29 cellular contexts compared by ENCODE assay signal in genomic region chr16:89555265-89555664, GRCh38. TPM values are rescaled to one million over a fixed set of nuclear protein-coding genes. Genes with fewer than 3 reads are reported as not detected.
"Had no signal": no experiment of that assay in that cellular context is flagged by ENCODE, and none has a peak within 500 bp of the region (broad histone marks: within the 10 kb centered on the region; RNA-seq: fewer than 3 reads in every experiment).

No MANE protein-coding gene starts in this region.

- H3K27ac ChIP-seq: brain microvascular endothelial cell had no signal

- H3K27me3 Mint-ChIP-seq: activated CD4-positive, alpha-beta memory T cell treated with anti-CD3 and anti-CD28 coated beads for 36 hours; activated CD4-positive, alpha-beta T cell treated with anti-CD3 and anti-CD28 coated beads for 36 hours; activated CD4-positive, alpha-beta T cell treated with anti-CD3 and anti-CD28 coated beads, Interleukin-2, amount 10 ng/mL, durations not matched to agents 24 days and 14 days; activated CD8-positive, alpha-beta memory T cell treated with anti-CD3 and anti-CD28 coated beads, Interleukin-2, amount 10 ng/mL, durations not matched to agents 7 days and 5 days; activated naive CD4-positive, alpha-beta T cell treated with anti-CD3 and anti-CD28 coated beads, Interleukin-2, amount 50 U/mL, for 24 hours; central memory CD8-positive, alpha-beta T cell; T-cell had no signal

- H3K27me3 ChIP-seq: brain microvascular endothelial cell had no signal

- H3K27ac Mint-ChIP-seq: activated CD4-positive, alpha-beta memory T cell treated with anti-CD3 and anti-CD28 coated beads for 36 hours; activated CD4-positive, alpha-beta T cell treated with anti-CD3 and anti-CD28 coated beads for 36 hours; activated CD8-positive, alpha-beta memory T cell treated with anti-CD3 and anti-CD28 coated beads, Interleukin-2, amount 10 ng/mL, durations not matched to agents 7 days and 5 days; activated naive CD4-positive, alpha-beta T cell treated with anti-CD3 and anti-CD28 coated beads for 36 hours; activated naive CD4-positive, alpha-beta T cell treated with anti-CD3 and anti-CD28 coated beads, Interleukin-2, amount 50 U/mL, for 24 hours; activated T-helper 1 cell treated with anti-CD3 and anti-CD28 coated beads, Interleukin-12 subunit alpha, Interleukin-12 subunit beta, Interleukin-2, Interleukin-4 antibody, amounts not matched to agents 30 ng/mL and 10 ng/mL and 1 ng/mL, durations not matched to agents 14 hours and 24 hours and 36 hours; activated T-helper 2 cell treated with anti-CD3 and anti-CD28 coated beads, Interferon-gamma antibody, Interleukin-2, Interleukin-4, amounts not matched to agents 10 μg/mL and 5 μg/mL and 100 μg/mL, durations not matched to agents 14 hours and 24 hours and 36 hours; T-cell had no signal

- H3K36me3 Mint-ChIP-seq: activated naive CD4-positive, alpha-beta T cell treated with anti-CD3 and anti-CD28 coated beads, Interleukin-2, amount 50 U/mL, for 24 hours had no signal

- DNase-seq: activated CD4-positive, alpha-beta memory T cell treated with anti-CD3 and anti-CD28 coated beads for 36 hours; activated CD4-positive, alpha-beta T cell treated with anti-CD3 and anti-CD28 coated beads for 36 hours; activated CD4-positive, alpha-beta T cell treated with anti-CD3 and anti-CD28 coated beads, Interleukin-2, amount 10 ng/mL, durations not matched to agents 24 days and 14 days; activated CD4-positive, CD25-positive, alpha-beta regulatory T cell; activated CD4-positive, CD25-positive, alpha-beta regulatory T cell treated with anti-CD3 and anti-CD28 coated beads, Interleukin-2, amount 50 U/mL, for 72 hours; activated CD8-positive, alpha-beta memory T cell treated with anti-CD3 and anti-CD28 coated beads, Interleukin-2, amount 10 ng/mL, durations not matched to agents 7 days and 5 days; activated CD8-positive, alpha-beta memory T cell treated with anti-CD3 and anti-CD28 coated beads, Interleukin-2, amount 50 U/mL, for 4 hours; activated CD8-positive, alpha-beta T cell treated with anti-CD3 and anti-CD28 coated beads, Interleukin-2, amount 10 ng/mL, durations not matched to agents 7 days and 5 days; activated effector memory CD4-positive, alpha-beta T cell treated with anti-CD3 and anti-CD28 coated beads, Interleukin-2, amount 50 U/mL, for 16 hours; activated naive CD4-positive, alpha-beta T cell treated with anti-CD3 and anti-CD28 coated beads for 36 hours; activated T-cell treated with anti-CD3 and anti-CD28 coated beads, Interleukin-2, amount 50 U/mL, for 1 hour; activated T-cell treated with anti-CD3 and anti-CD28 coated beads, Interleukin-2, amount 50 U/mL, for 48 hours; amniotic stem cell; anterior cingulate cortex; brain microvascular endothelial cell; cortex of kidney; effector CD8-positive, alpha-beta T cell; foreskin fibroblast; head of caudate nucleus; SW 1271; T-cell; T-helper 2 cell had no signal

- H3K4me3 Mint-ChIP-seq: activated CD4-positive, alpha-beta memory T cell treated with anti-CD3 and anti-CD28 coated beads for 36 hours; activated CD4-positive, alpha-beta T cell treated with anti-CD3 and anti-CD28 coated beads for 36 hours; activated CD4-positive, alpha-beta T cell treated with anti-CD3 and anti-CD28 coated beads, Interleukin-2, amount 10 ng/mL, durations not matched to agents 24 days and 14 days; activated CD8-positive, alpha-beta memory T cell treated with anti-CD3 and anti-CD28 coated beads, Interleukin-2, amount 10 ng/mL, durations not matched to agents 7 days and 5 days; activated CD8-positive, alpha-beta T cell treated with anti-CD3 and anti-CD28 coated beads, Interleukin-2, amount 10 ng/mL, durations not matched to agents 7 days and 5 days; activated naive CD4-positive, alpha-beta T cell treated with anti-CD3 and anti-CD28 coated beads for 36 hours; activated naive CD4-positive, alpha-beta T cell treated with anti-CD3 and anti-CD28 coated beads, Interleukin-2, amount 50 U/mL, for 24 hours; activated T-helper 1 cell treated with anti-CD3 and anti-CD28 coated beads, Interleukin-12 subunit alpha, Interleukin-12 subunit beta, Interleukin-2, Interleukin-4 antibody, amounts not matched to agents 30 ng/mL and 10 ng/mL and 1 ng/mL, durations not matched to agents 14 hours and 24 hours and 36 hours; central memory CD8-positive, alpha-beta T cell; T-cell had no signal

- H3K9me3 Mint-ChIP-seq: activated CD4-positive, alpha-beta memory T cell treated with anti-CD3 and anti-CD28 coated beads for 36 hours; activated CD4-positive, alpha-beta T cell treated with anti-CD3 and anti-CD28 coated beads, Interleukin-2, amount 10 ng/mL, durations not matched to agents 24 days and 14 days; activated naive CD4-positive, alpha-beta T cell treated with anti-CD3 and anti-CD28 coated beads for 36 hours; activated naive CD4-positive, alpha-beta T cell treated with anti-CD3 and anti-CD28 coated beads, Interleukin-2, amount 50 U/mL, for 24 hours; activated T-helper 1 cell treated with anti-CD3 and anti-CD28 coated beads, Interleukin-12 subunit alpha, Interleukin-12 subunit beta, Interleukin-2, Interleukin-4 antibody, amounts not matched to agents 30 ng/mL and 10 ng/mL and 1 ng/mL, durations not matched to agents 14 hours and 24 hours and 36 hours; activated T-helper 2 cell treated with anti-CD3 and anti-CD28 coated beads, Interferon-gamma antibody, Interleukin-2, Interleukin-4, amounts not matched to agents 10 μg/mL and 5 μg/mL and 100 μg/mL, durations not matched to agents 14 hours and 24 hours and 36 hours; central memory CD8-positive, alpha-beta T cell; T-cell had no signal

- ATAC-seq: activated CD4-positive, alpha-beta T cell treated with anti-CD3 and anti-CD28 coated beads for 36 hours; activated CD8-positive, alpha-beta memory T cell treated with anti-CD3 and anti-CD28 coated beads, Interleukin-2, amount 10 ng/mL, durations not matched to agents 7 days and 5 days; activated CD8-positive, alpha-beta T cell treated with anti-CD3 and anti-CD28 coated beads, Interleukin-2, amount 10 ng/mL, durations not matched to agents 7 days and 5 days; esophagus mucosa; T-cell had no signal

RNA-seq across cellular contexts. Expression of gene CPNE7, which starts 20.3 kb away (rescaled TPM):
- total RNA-seq: cardiac septum had no signal

RNA-seq across cellular contexts. Expression of gene DPEP1, which starts 58.2 kb away (rescaled TPM):
- total RNA-seq: activated CD4-positive, alpha-beta memory T cell treated with anti-CD3 and anti-CD28 coated beads for 36 hours; activated CD4-positive, alpha-beta T cell treated with anti-CD3 and anti-CD28 coated beads for 36 hours; activated CD4-positive, alpha-beta T cell treated with anti-CD3 and anti-CD28 coated beads, Interleukin-2, amount 10 ng/mL, durations not matched to agents 24 days and 14 days; activated CD8-positive, alpha-beta memory T cell treated with anti-CD3 and anti-CD28 coated beads for 36 hours; activated CD8-positive, alpha-beta memory T cell treated with anti-CD3 and anti-CD28 coated beads, Interleukin-2, amount 10 ng/mL, durations not matched to agents 7 days and 5 days; activated CD8-positive, alpha-beta T cell treated with anti-CD3 and anti-CD28 coated beads, Interleukin-2, amount 10 ng/mL, durations not matched to agents 7 days and 5 days; activated naive CD4-positive, alpha-beta T cell treated with anti-CD3 and anti-CD28 coated beads for 36 hours; activated T-helper 1 cell treated with anti-CD3 and anti-CD28 coated beads, Interleukin-12 subunit alpha, Interleukin-12 subunit beta, Interleukin-2, Interleukin-4 antibody, amounts not matched to agents 30 ng/mL and 10 ng/mL and 1 ng/mL, durations not matched to agents 14 hours and 24 hours and 36 hours; activated T-helper 2 cell treated with anti-CD3 and anti-CD28 coated beads, Interferon-gamma antibody, Interleukin-2, Interleukin-4, amounts not matched to agents 10 μg/mL and 5 μg/mL and 100 μg/mL, durations not matched to agents 14 hours and 24 hours and 36 hours; cardiac septum; esophagus mucosa had no signal
